ENCODE assay signal across 8 cellular contexts in genomic region chr5:181243521-181244307, GRCh38. TPM values are rescaled to one million over a fixed set of nuclear protein-coding genes. Genes with fewer than 3 reads are reported as not detected.
DNase-seq lines count a peak whose midpoint lies in the region; ATAC-seq and TF ChIP-seq lines count a peak whose summit lies in the region.

RACK1 (minus strand) TSS chr5:181243906; CDS start chr5:181243800, 106 bp downstream.

- H3K9me2 ChIP-seq in OCI-LY1 (ENCODE audit: low read depth, low read length): no peaks in the 10 kb centered on the region

- no peak within 1 kb of the TSS for H2AFZ ChIP-seq in OCI-LY1 (ENCODE audit: low read length)

- WGBS in urinary bladder: under 1% methylated on average over 52 of the region's 52 CpGs

- ATAC-seq in Right ventricle myocardium inferior: peak; percentile 78

- H3K79me2 ChIP-seq in OCI-LY1 (ENCODE audit: insufficient read depth, low read length): peaks cover 24% of the 10 kb centered on the region

- H3K4me1 ChIP-seq in OCI-LY1 (ENCODE audit: insufficient read depth, low read length, severe bottlenecking) (peaks cover 54% of the 10 kb centered on the region), urinary bladder (ENCODE audit: insufficient read depth) (peaks cover 2% of the 10 kb centered on the region)

- H3K9ac ChIP-seq in OCI-LY1 (ENCODE audit: low read length): peak within 1 kb of the TSS; percentile 99

- H3K9me3 ChIP-seq in OCI-LY1 (ENCODE audit: low read length): no peaks in the 10 kb centered on the region

- H4K20me1 ChIP-seq in OCI-LY1 (ENCODE audit: insufficient read depth, low read length): no peaks in the 10 kb centered on the region

- H3K4me2 ChIP-seq in OCI-LY1 (ENCODE audit: low read length): peak within 1 kb of the TSS; percentile 90

- peaks cover 48% of the 10 kb centered on the region for H3K36me3 ChIP-seq in OCI-LY1 (ENCODE audit: insufficient read depth, low read length)
- peaks cover 6% of the 10 kb centered on the region for H3K36me3 ChIP-seq in urinary bladder (ENCODE audit: insufficient read depth)

- H3K27me3 ChIP-seq in OCI-LY1 (ENCODE audit: insufficient read depth, low read length): no peaks in the 10 kb centered on the region

- peak within 1 kb of the TSS; percentile 94 for H3K27ac ChIP-seq in OCI-LY1 (ENCODE audit: low read depth, low read length, poor library complexity, severe bottlenecking)
- peak within 1 kb of the TSS; percentile 77 for H3K27ac ChIP-seq in urinary bladder (ENCODE audit: low read depth)

- no peaks in the 10 kb centered on the region for H3K27me3 Mint-ChIP-seq in progenitor cell of endocrine pancreas

- H3K4me3 Mint-ChIP-seq in progenitor cell of endocrine pancreas (ENCODE audit: low read depth): peak within 1 kb of the TSS; percentile 100

- 0 out of 2 replicates have a peak, but pooled peaks cover 2% of the 10 kb centered on the region for H3F3A ChIP-seq in OCI-LY1 (ENCODE audit: insufficient read depth, low read length)

- TF ChIP-seq CTCF in HFF-Myc (IDR thresholded peaks at IDR 0.05; ENCODE audit: low read depth, low read length, missing control alignments) (no peak), OCI-LY1 (IDR thresholded peaks at IDR 0.05; ENCODE audit: low read length) (no peak), progenitor cell of endocrine pancreas (IDR thresholded peaks at IDR 0.05; ENCODE audit: unreplicated experiment) (no peak)

- H3K36me3 Mint-ChIP-seq in progenitor cell of endocrine pancreas (ENCODE audit: insufficient read depth): peaks cover 22% of the 10 kb centered on the region

- H3K4me1 Mint-ChIP-seq in progenitor cell of endocrine pancreas (ENCODE audit: low read depth): peaks cover 43% of the 10 kb centered on the region

- DNase-seq in GM04504 (ENCODE audit: low read depth) (peak; percentile 72), HFF-Myc (ENCODE audit: extremely low read depth, low read depth) (no peak), Right ventricle myocardium inferior (ENCODE audit: missing footprints) (peak; percentile 92), progenitor cell of endocrine pancreas (ENCODE audit: low spot score, unreplicated experiment) (peak; percentile 76), cortex of kidney (lab: John Stamatoyannopoulos, UW) (no peak)
- DNase-seq in activated naive CD4-positive, alpha-beta T cell treated with anti-CD3 and anti-CD28 coated beads, Interleukin-2, amount 50 U/mL, for 16 hours: peak; percentile 91

- peak within 1 kb of the TSS; percentile 75 for H3K4me3 ChIP-seq in HFF-Myc (replicated peaks; ENCODE audit: low read depth, low read length)
- peak within 1 kb of the TSS; percentile 96 for H3K4me3 ChIP-seq in OCI-LY1 (ENCODE audit: low read depth, low read length, poor library complexity, severe bottlenecking)
- H3K4me3 ChIP-seq in urinary bladder (ENCODE audit: low read depth, low read length): peak within 1 kb of the TSS; percentile 66

- no peaks in the 10 kb centered on the region for H3K9me3 Mint-ChIP-seq in progenitor cell of endocrine pancreas (ENCODE audit: low read depth)

- H3K27ac Mint-ChIP-seq in progenitor cell of endocrine pancreas: peak within 1 kb of the TSS; percentile 100

- intact Hi-C loops in Right ventricle myocardium inferior (cut with DNase I): loop anchor here (1.0 kb wide), 2 partner anchors 20 to 52 kb away; partner anchors contain the start of gene TRIM41

RNA-seq across cellular contexts. Expression of gene RACK1, which starts in this region (rescaled TPM):
- 693 TPM for total RNA-seq in Right ventricle myocardium inferior
- total RNA-seq in progenitor cell of endocrine pancreas: 1,813 and 1,855 TPM in 2 replicates
- 2,993 TPM for total RNA-seq in urinary bladder
- polyA plus RNA-seq in urinary bladder: 2,408 TPM

Comparison
In these comparisons a context has a peak if more than half of its experiments do, and no peak if none do; other contexts are left out.
1. DNase-seq: peak in GM04504 (single experiment), activated naive CD4-positive, alpha-beta T cell treated with anti-CD3 and anti-CD28 coated beads, Interleukin-2, amount 50 U/mL, for 16 hours (single experiment), Right ventricle myocardium inferior (single experiment) and progenitor cell of endocrine pancreas (single experiment); none in HFF-Myc (single experiment) and cortex of kidney (single experiment).
2. Peak in every context shown above with its lines, with median percentiles within 50 percentile points of each other: H3K4me3 ChIP-seq.